In the genomic region with DNA sequence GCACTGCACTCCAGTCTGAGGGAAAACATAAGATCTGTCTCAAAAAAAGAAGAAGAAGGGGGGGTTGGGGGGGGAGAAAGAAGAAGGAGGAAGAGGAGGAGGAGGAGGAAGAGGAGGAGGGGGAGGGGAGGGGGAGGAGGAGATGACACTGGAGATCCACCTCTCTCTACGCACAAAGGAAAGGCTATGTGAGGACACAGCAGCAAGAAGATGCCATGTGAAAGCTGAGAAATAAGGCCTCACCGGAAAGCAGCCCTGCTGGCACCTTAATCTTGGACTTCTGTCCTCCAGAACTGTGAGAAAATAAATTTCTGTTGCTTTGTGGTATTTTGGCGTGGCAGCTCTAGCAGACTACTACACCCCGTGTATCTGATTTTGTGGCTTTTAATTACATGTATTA, we compare ENCODE assay signal across 29 cellular contexts.
"Had no signal": no experiment of that assay in that cellular context is flagged by ENCODE, and none has a peak within 500 bp of the region (broad histone marks: within the 10 kb centered on the region; RNA-seq: fewer than 3 reads in every experiment).

No MANE protein-coding gene starts in this region.

- H3K36me3 Mint-ChIP-seq: activated CD8-positive, alpha-beta memory T cell treated with anti-CD3 and anti-CD28 coated beads, Interleukin-2, amount 10 ng/mL, durations not matched to agents 7 days and 5 days; activated naive CD4-positive, alpha-beta T cell treated with anti-CD3 and anti-CD28 coated beads, Interleukin-2, amount 50 U/mL, for 72 hours had no signal

- H3K36me3 ChIP-seq: ascending aorta had no signal

- H3K9me3 Mint-ChIP-seq: activated B cell treated with CpG ODN at 0.5 μM for 24 hours; activated CD4-positive, alpha-beta T cell treated with anti-CD3 and anti-CD28 coated beads, Interleukin-2, amount 10 ng/mL, durations not matched to agents 24 days and 14 days; activated T-cell treated with anti-CD3 and anti-CD28 coated beads, Interleukin-2, amount 50 U/mL, for 24 hours had no signal

- H3K27me3 ChIP-seq: ascending aorta, body of pancreas had no signal

- FAIRE-seq: bronchial epithelial cell had no signal

- H3K27ac ChIP-seq: ascending aorta, body of pancreas had no signal

- H3K27ac Mint-ChIP-seq: activated B cell treated with CpG ODN at 0.5 μM for 24 hours; activated CD4-positive, alpha-beta T cell treated with anti-CD3 and anti-CD28 coated beads, Interleukin-2, amount 10 ng/mL, durations not matched to agents 24 days and 14 days; activated CD8-positive, alpha-beta memory T cell treated with anti-CD3 and anti-CD28 coated beads, Interleukin-2, amount 10 ng/mL, durations not matched to agents 7 days and 5 days; activated naive CD4-positive, alpha-beta T cell treated with anti-CD3 and anti-CD28 coated beads, Interleukin-2, amount 50 U/mL, for 72 hours; activated naive CD8-positive, alpha-beta T cell treated with anti-CD3 and anti-CD28 coated beads, Interleukin-2, amount 50 U/mL, for 24 hours; activated T-cell treated with anti-CD3 and anti-CD28 coated beads, Interleukin-2, amount 50 U/mL, for 24 hours; activated T-helper 1 cell treated with anti-CD3 and anti-CD28 coated beads, Interleukin-12 subunit alpha, Interleukin-12 subunit beta, Interleukin-2, Interleukin-4 antibody, amounts not matched to agents 30 ng/mL and 10 ng/mL and 1 ng/mL, durations not matched to agents 14 hours and 24 hours and 36 hours; T-helper 1 cell treated with Interleukin-12 subunit alpha and Interleukin-12 subunit beta and Interleukin-4 antibody, amounts not matched to agents 30 μg/mL and 1 μg/mL, for 36 hours had no signal

- H3K4me3 Mint-ChIP-seq: activated B cell treated with CpG ODN at 0.5 μM for 24 hours; activated CD4-positive, alpha-beta T cell treated with anti-CD3 and anti-CD28 coated beads, Interleukin-2, amount 10 ng/mL, durations not matched to agents 24 days and 14 days; activated CD8-positive, alpha-beta memory T cell treated with anti-CD3 and anti-CD28 coated beads, Interleukin-2, amount 10 ng/mL, durations not matched to agents 7 days and 5 days; activated naive CD8-positive, alpha-beta T cell treated with anti-CD3 and anti-CD28 coated beads, Interleukin-2, amount 50 U/mL, for 24 hours; activated T-cell treated with anti-CD3 and anti-CD28 coated beads, Interleukin-2, amount 50 U/mL, for 24 hours; activated T-helper 1 cell treated with anti-CD3 and anti-CD28 coated beads, Interleukin-12 subunit alpha, Interleukin-12 subunit beta, Interleukin-2, Interleukin-4 antibody, amounts not matched to agents 30 ng/mL and 10 ng/mL and 1 ng/mL, durations not matched to agents 14 hours and 24 hours and 36 hours; T-helper 1 cell treated with Interleukin-12 subunit alpha and Interleukin-12 subunit beta and Interleukin-4 antibody, amounts not matched to agents 30 μg/mL and 1 μg/mL, for 36 hours had no signal

- H3K9me3 ChIP-seq: ascending aorta, body of pancreas had no signal

- DNase-seq: activated B cell treated with CpG ODN at 0.5 μM for 24 hours; activated CD4-positive, alpha-beta T cell treated with anti-CD3 and anti-CD28 coated beads for 1 hour; activated CD4-positive, alpha-beta T cell treated with anti-CD3 and anti-CD28 coated beads, Interleukin-2, amount 10 ng/mL, durations not matched to agents 24 days and 14 days; activated CD4-positive, alpha-beta T cell treated with anti-CD3 and anti-CD28 coated beads, Interleukin-2, amount 50 U/mL, for 48 hours; activated CD8-positive, alpha-beta memory T cell treated with anti-CD3 and anti-CD28 coated beads, Interleukin-2, amount 10 ng/mL, durations not matched to agents 7 days and 5 days; activated effector memory CD4-positive, alpha-beta T cell treated with anti-CD3 and anti-CD28 coated beads, Interleukin-2, amount 50 U/mL, for 16 hours; activated naive CD4-positive, alpha-beta T cell treated with Interleukin-2 at 50 U/mL for 16 hours; activated naive CD8-positive, alpha-beta T cell treated with anti-CD3 and anti-CD28 coated beads, Interleukin-2, amount 50 U/mL, for 24 hours; activated T-cell treated with anti-CD3 and anti-CD28 coated beads, Interleukin-2, amount 50 U/mL, for 24 hours; amniotic stem cell; body of pancreas; central memory CD4-positive, alpha-beta T cell; MM.1S; NCI-H1105 treated with DMSO at 0.1 percent for 48 hours; NCI-H1436 treated with DMSO at 0.1 percent for 48 hours; NCI-H187; NCI-H2081; NCI-H2171 treated with DMSO at 0.1 percent for 48 hours; NCI-H226; NCI-H69; NK-92 treated with Interleukin-12 subunit alpha and Interleukin-12 subunit beta, amount 100 ng/mL, for 24 hours; OCI-M1; SHP77 treated with DMSO at 0.1 percent for 48 hours had no signal

- H3K4me1 ChIP-seq: ascending aorta, body of pancreas had no signal

- H3K4me1 Mint-ChIP-seq: activated B cell treated with CpG ODN at 0.5 μM for 24 hours; activated CD4-positive, alpha-beta T cell treated with anti-CD3 and anti-CD28 coated beads, Interleukin-2, amount 10 ng/mL, durations not matched to agents 24 days and 14 days; activated CD8-positive, alpha-beta memory T cell treated with anti-CD3 and anti-CD28 coated beads, Interleukin-2, amount 10 ng/mL, durations not matched to agents 7 days and 5 days; activated naive CD8-positive, alpha-beta T cell treated with anti-CD3 and anti-CD28 coated beads, Interleukin-2, amount 50 U/mL, for 24 hours had no signal

- H3K27me3 Mint-ChIP-seq: activated CD4-positive, alpha-beta T cell treated with anti-CD3 and anti-CD28 coated beads, Interleukin-2, amount 10 ng/mL, durations not matched to agents 24 days and 14 days; activated CD8-positive, alpha-beta memory T cell treated with anti-CD3 and anti-CD28 coated beads, Interleukin-2, amount 10 ng/mL, durations not matched to agents 7 days and 5 days; activated naive CD8-positive, alpha-beta T cell treated with anti-CD3 and anti-CD28 coated beads, Interleukin-2, amount 50 U/mL, for 24 hours; activated T-cell treated with anti-CD3 and anti-CD28 coated beads, Interleukin-2, amount 50 U/mL, for 24 hours had no signal

- ATAC-seq: activated CD8-positive, alpha-beta memory T cell treated with anti-CD3 and anti-CD28 coated beads, Interleukin-2, amount 10 ng/mL, durations not matched to agents 7 days and 5 days; activated naive CD4-positive, alpha-beta T cell treated with anti-CD3 and anti-CD28 coated beads, Interleukin-2, amount 50 U/mL, for 72 hours; activated naive CD8-positive, alpha-beta T cell treated with anti-CD3 and anti-CD28 coated beads, Interleukin-2, amount 50 U/mL, for 24 hours; body of pancreas; Panc1 had no signal

- H3K4me3 ChIP-seq: ascending aorta, body of pancreas had no signal
